Comparison of ENCODE assay signal across 8 cellular contexts in genomic region chr12:31080221-31080620, GRCh38. TPM values are rescaled to one million over a fixed set of nuclear protein-coding genes. Genes with fewer than 3 reads are reported as not detected.
DNase-seq lines count a peak whose midpoint lies in the region; ATAC-seq, FAIRE-seq and TF ChIP-seq lines count a peak whose summit lies in the region.
"Not testable (repeated sequence)": the region's sequence is repeated elsewhere in the genome, so short reads cannot be mapped to it uniquely, and the experiment has no call there.

No MANE protein-coding gene starts in this region.

- peak overlapping the region; percentile 41; the same call in 1 of the 2 replicates for H3K27ac ChIP-seq in PC-3 (ENCODE audit: low read length)
- H3K27ac ChIP-seq in astrocyte (ENCODE audit: low read depth, low read length) = not testable (repeated sequence)

- H3K79me2 ChIP-seq in PC-3 (ENCODE audit: low read length) (peaks cover 32% of the 10 kb centered on the region), astrocyte (ENCODE audit: insufficient read depth, low read length) (peaks cover 13% of the 10 kb centered on the region)

- H4K20me1 ChIP-seq in PC-3 (ENCODE audit: low read length); astrocyte (ENCODE audit: insufficient read depth, low read length): not testable (repeated sequence)

- ATAC-seq in PC-3 = peak; percentile 34; the same call in 1 of the 2 replicates

- not testable (repeated sequence) for H3K9me3 ChIP-seq in PC-3 (ENCODE audit: low read length); astrocyte (ENCODE audit: insufficient read depth, low read depth, low read length)

- not testable (repeated sequence) for H3F3A ChIP-seq in PC-3 (ENCODE audit: low read length, unreplicated experiment)

- not testable (repeated sequence) for H3K36me3 ChIP-seq in PC-3 (ENCODE audit: low read depth, low read length); astrocyte (ENCODE audit: insufficient read depth, low read length)

- H3K9me2 ChIP-seq in PC-3 (replicated peaks; ENCODE audit: low read length) = not testable (repeated sequence)

- H2AFZ ChIP-seq in PC-3 (ENCODE audit: low read length); astrocyte (ENCODE audit: low read depth, low read length): not testable (repeated sequence)

- H3K4me3 Mint-ChIP-seq in activated CD4-positive, alpha-beta T cell treated with anti-CD3 and anti-CD28 coated beads, Interleukin-2, amount 10 ng/mL, durations not matched to agents 24 days and 14 days = peak overlapping the region; percentile 42
- not testable (repeated sequence) for H3K4me3 Mint-ChIP-seq in astrocyte (ENCODE audit: unreplicated experiment)
- peak overlapping the region; percentile 1 for H3K4me3 Mint-ChIP-seq in type B pancreatic cell

- not testable (repeated sequence) for H3K9me3 Mint-ChIP-seq in activated CD4-positive, alpha-beta T cell treated with anti-CD3 and anti-CD28 coated beads, Interleukin-2, amount 10 ng/mL, durations not matched to agents 24 days and 14 days; astrocyte (ENCODE audit: unreplicated experiment); type B pancreatic cell

- peaks cover 28% of the 10 kb centered on the region for H3K4me1 ChIP-seq in PC-3 (ENCODE audit: insufficient read depth, low read length)
- peaks cover 11% of the 10 kb centered on the region for H3K4me1 ChIP-seq in astrocyte (ENCODE audit: insufficient read depth, low read length)

- not testable (repeated sequence) for H3K27me3 Mint-ChIP-seq in activated CD4-positive, alpha-beta T cell treated with anti-CD3 and anti-CD28 coated beads, Interleukin-2, amount 10 ng/mL, durations not matched to agents 24 days and 14 days; astrocyte (ENCODE audit: low read depth, unreplicated experiment); type B pancreatic cell

- H3K9ac ChIP-seq in PC-3 (ENCODE audit: low read length); astrocyte (ENCODE audit: low read length): not testable (repeated sequence)

- not testable (repeated sequence) for H3K27me3 ChIP-seq in PC-3 (ENCODE audit: low read length); astrocyte (ENCODE audit: insufficient read depth, low read length)

- H3K4me2 ChIP-seq in PC-3 (ENCODE audit: low read length) = not testable (repeated sequence)
- H3K4me2 ChIP-seq in astrocyte (ENCODE audit: low read length) = peak overlapping the region; percentile 36

- DNase-seq in EL (peak; percentile 42), Kasumi-1 (lab: John Stamatoyannopoulos, UW) (peak; percentile 20 to 39), PC-3 (peak; percentile 30), fibroblast of peridontal ligament (ENCODE audit: extremely low read depth) (peak; percentile 12), myocyte (ENCODE audit: low read depth) (peak; percentile 35)
- DNase-seq in activated CD4-positive, alpha-beta T cell treated with anti-CD3 and anti-CD28 coated beads, Interleukin-2, amount 10 ng/mL, durations not matched to agents 24 days and 14 days; astrocyte (ENCODE audit: low read depth); type B pancreatic cell (ENCODE audit: extremely low spot score, unreplicated experiment): not testable (repeated sequence)

- peaks cover 30% of the 10 kb centered on the region for H3K36me3 Mint-ChIP-seq in activated CD4-positive, alpha-beta T cell treated with anti-CD3 and anti-CD28 coated beads, Interleukin-2, amount 10 ng/mL, durations not matched to agents 24 days and 14 days (ENCODE audit: low read depth)
- not testable (repeated sequence) for H3K36me3 Mint-ChIP-seq in astrocyte (ENCODE audit: low read depth, unreplicated experiment)
- H3K36me3 Mint-ChIP-seq in type B pancreatic cell = peaks cover 33% of the 10 kb centered on the region

- TF ChIP-seq CTCF in PC-3 (conservative IDR thresholded peaks at IDR 0.05; ENCODE audit: low read depth, low read length); astrocyte (IDR thresholded peaks at IDR 0.05; ENCODE audit: insufficient read depth, low read depth, low read length); type B pancreatic cell (conservative IDR thresholded peaks at IDR 0.05): not testable (repeated sequence)

- POLR2A ChIA-PET in PC-3 (lab: Charles Lee; ENCODE audit: unreplicated experiment) = not testable (repeated sequence)

- intact Hi-C loops in PC-3 (cut with micrococcal nuclease); activated CD4-positive, alpha-beta T cell treated with anti-CD3 and anti-CD28 coated beads, Interleukin-2, amount 10 ng/mL, durations not matched to agents 24 days and 14 days (cut with micrococcal nuclease): not testable (repeated sequence)

- CTCF ChIA-PET in PC-3 (lab: Charles Lee) = not testable (repeated sequence)

- not testable (repeated sequence) for BruUV-seq in PC-3 (replicated peaks; lab: Mats Ljungman, UMichigan)

- FAIRE-seq in astrocyte (lab: Jason Lieb, UNC) = not testable (repeated sequence)

- peaks cover 23% of the 10 kb centered on the region for H3K4me1 Mint-ChIP-seq in activated CD4-positive, alpha-beta T cell treated with anti-CD3 and anti-CD28 coated beads, Interleukin-2, amount 10 ng/mL, durations not matched to agents 24 days and 14 days
- H3K4me1 Mint-ChIP-seq in astrocyte (ENCODE audit: low read depth, unreplicated experiment) = peaks cover 13% of the 10 kb centered on the region
- H3K4me1 Mint-ChIP-seq in type B pancreatic cell (ENCODE audit: unreplicated experiment) = not testable (repeated sequence)

- peak overlapping the region; percentile 75 for H3K27ac Mint-ChIP-seq in activated CD4-positive, alpha-beta T cell treated with anti-CD3 and anti-CD28 coated beads, Interleukin-2, amount 10 ng/mL, durations not matched to agents 24 days and 14 days
- H3K27ac Mint-ChIP-seq in astrocyte (ENCODE audit: unreplicated experiment) (peak overlapping the region; percentile 9), type B pancreatic cell (peak overlapping the region; percentile 8)

- not testable (repeated sequence) for H3K4me3 ChIP-seq in PC-3 (ENCODE audit: low read length); astrocyte (ENCODE audit: insufficient read depth, low read depth, low read length)

RNA-seq across cellular contexts. Expression of gene DDX11, which starts 6.6 kb away (rescaled TPM):
- total RNA-seq in PC-3 (2014; rRNA removed) = 53.8 and 72.2 TPM in 2 replicates
- total RNA-seq in activated CD4-positive, alpha-beta T cell treated with anti-CD3 and anti-CD28 coated beads, Interleukin-2, amount 10 ng/mL, durations not matched to agents 24 days and 14 days = 161 and 186 TPM in 2 replicates
- total RNA-seq in astrocyte = 8.2 and 12.8 TPM in 2 replicates
- total RNA-seq in myocyte = 17.8 and 23.7 TPM in 2 replicates
- 13.3 TPM for polyA plus RNA-seq in myocyte (2012)
- 125 and 144 TPM in 2 replicates for total RNA-seq in type B pancreatic cell (ENCODE audit: low replicate concordance)

Comparison
In these comparisons a context has a peak if more than half of its experiments do, and no peak if none do; other contexts are left out.
1. H3K27ac Mint-ChIP-seq: peak in every context shown above with its lines; median percentile 75 in activated CD4-positive, alpha-beta T cell treated with anti-CD3 and anti-CD28 coated beads, Interleukin-2, amount 10 ng/mL, durations not matched to agents 24 days and 14 days; 9 in astrocyte; 8 in type B pancreatic cell.